Comparison of ENCODE assay signal across 2 cellular contexts in genomic region chr11:93662177-93662575, GRCh38.
TF ChIP-seq lines count a peak whose summit lies in the region.

No MANE protein-coding gene starts in this region.

TF ChIP-seq in SK-N-SH, 30 proteins besides CTCF, POLR2A, EP300 and RAD21 (continued from another document):
- TF ChIP-seq ZBTB33 (IDR thresholded peaks at IDR 0.05; ENCODE audit: borderline replicate concordance, low read depth) (no peak), RXRA (IDR thresholded peaks at IDR 0.05; ENCODE audit: borderline replicate concordance, low read depth) (no peak), MAX (IDR thresholded peaks at IDR 0.05; ENCODE audit: low read depth) (no peak), FOSL2 (IDR thresholded peaks at IDR 0.05; ENCODE audit: borderline replicate concordance, low read depth) (no peak), JUND (IDR thresholded peaks at IDR 0.05) (no peak), GABPA (IDR thresholded peaks at IDR 0.05; ENCODE audit: low read depth) (no peak), RFX5 (IDR thresholded peaks at IDR 0.05; ENCODE audit: low read length) (no peak)

TF ChIP-seq in SK-N-SH treated with all-trans-retinoic acid at 6 μM for 48 hours, 23 proteins besides CTCF, POLR2A, EP300 and RAD21 (continued from another document):
- no peak for TF ChIP-seq PATZ1 (CRISPR knock-in tag; IDR thresholded peaks at IDR 0.05; ENCODE audit: borderline replicate concordance)
- TF ChIP-seq CSRNP3 (CRISPR knock-in tag; IDR thresholded peaks at IDR 0.05), result no peak
- no peak for TF ChIP-seq ZC3H10 (CRISPR knock-in tag; IDR thresholded peaks at IDR 0.05)
- no peak for TF ChIP-seq SNAI2 (CRISPR knock-in tag; IDR thresholded peaks at IDR 0.05)
- TF ChIP-seq GLIS3 (CRISPR knock-in tag; IDR thresholded peaks at IDR 0.05), result no peak
- no peak for TF ChIP-seq TSHZ2 (CRISPR knock-in tag; IDR thresholded peaks at IDR 0.05)
